ENCODE assay signal across 11 cellular contexts in the genomic region with DNA sequence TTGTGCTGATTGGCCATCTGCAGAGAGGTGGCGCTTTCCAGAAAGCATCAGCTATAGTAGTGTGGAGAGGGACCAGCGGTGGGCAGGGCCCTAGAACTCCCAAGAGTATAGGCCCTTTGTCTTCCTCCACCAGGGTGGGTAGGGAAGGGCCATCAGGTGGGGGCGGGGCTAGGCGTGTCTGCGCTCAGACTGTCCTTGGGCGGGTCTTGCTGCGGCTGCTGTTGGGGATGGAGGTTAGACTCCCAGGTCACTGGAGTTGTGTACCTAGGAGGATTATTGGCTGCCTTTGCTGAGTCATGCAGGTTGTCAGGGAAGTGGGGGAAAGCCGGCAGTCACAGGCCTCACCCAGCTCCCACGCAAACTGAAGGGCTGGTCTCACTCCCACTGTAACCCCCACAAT. TPM values are rescaled to one million over a fixed set of nuclear protein-coding genes. Genes with fewer than 3 reads are reported as not detected.
"Had no signal": no experiment of that assay in that cellular context is flagged by ENCODE, and none has a peak within 500 bp of the region (broad histone marks: within the 10 kb centered on the region; RNA-seq: fewer than 3 reads in every experiment).

No MANE protein-coding gene starts in this region.

RNA-seq across cellular contexts. Expression of gene CST9L, which starts 13.5 kb away (rescaled TPM):
- total RNA-seq: activated CD8-positive, alpha-beta T cell treated with anti-CD3 and anti-CD28 coated beads for 36 hours; activated naive CD8-positive, alpha-beta T cell treated with anti-CD3 and anti-CD28 coated beads for 36 hours; activated T-cell treated with anti-CD3 and anti-CD28 coated beads, Interleukin-2, amount 50 U/mL, for 72 hours; activated T-helper 2 cell treated with anti-CD3 and anti-CD28 coated beads, Interferon-gamma antibody, Interleukin-2, Interleukin-4, amounts not matched to agents 10 μg/mL and 5 μg/mL and 100 μg/mL, durations not matched to agents 14 hours and 24 hours and 36 hours; LHCN-M2; M059J; PC-9; Right ventricle myocardium inferior; T-helper 1 cell treated with Interleukin-12 subunit alpha and Interleukin-12 subunit beta and Interleukin-4 antibody, amounts not matched to agents 30 ng/mL and 1 ng/mL, for 36 hours had no signal
- polyA plus RNA-seq: adipose tissue, SK-N-SH had no signal

RNA-seq across cellular contexts. Expression of gene CST9, which starts 23.9 kb away (rescaled TPM):
- total RNA-seq: activated CD8-positive, alpha-beta T cell treated with anti-CD3 and anti-CD28 coated beads for 36 hours; activated naive CD8-positive, alpha-beta T cell treated with anti-CD3 and anti-CD28 coated beads for 36 hours; activated T-cell treated with anti-CD3 and anti-CD28 coated beads, Interleukin-2, amount 50 U/mL, for 72 hours; activated T-helper 2 cell treated with anti-CD3 and anti-CD28 coated beads, Interferon-gamma antibody, Interleukin-2, Interleukin-4, amounts not matched to agents 10 μg/mL and 5 μg/mL and 100 μg/mL, durations not matched to agents 14 hours and 24 hours and 36 hours; LHCN-M2; M059J; PC-9; Right ventricle myocardium inferior; T-helper 1 cell treated with Interleukin-12 subunit alpha and Interleukin-12 subunit beta and Interleukin-4 antibody, amounts not matched to agents 30 ng/mL and 1 ng/mL, for 36 hours had no signal
- polyA plus RNA-seq: adipose tissue, SK-N-SH had no signal
